Comparison of ENCODE assay signal across 8 cellular contexts in genomic region chr1:58779837-58780585, GRCh38. TPM values are rescaled to one million over a fixed set of nuclear protein-coding genes. Genes with fewer than 3 reads are reported as not detected.
DNase-seq lines count a peak whose midpoint lies in the region; ATAC-seq and TF ChIP-seq lines count a peak whose summit lies in the region.

No MANE protein-coding gene starts in this region.

- H3K36me3 ChIP-seq in cardiac muscle cell (no peaks in the 10 kb centered on the region), PC-9 (ENCODE audit: low read depth) (peaks cover 24% of the 10 kb centered on the region; the same call in 1 of the 2 replicates)
- H3K36me3 ChIP-seq in effector memory CD4-positive, alpha-beta T cell (ENCODE audit: control insufficient read depth, insufficient read depth, low read length) = no peaks in the 10 kb centered on the region

- peaks cover 0 to 4% (median 0%) of the 10 kb centered on the region in 7 donors for H3K9me3 Mint-ChIP-seq in naive B cell
- H3K9me3 Mint-ChIP-seq in stimulated activated naive B cell treated with anti-CD40 and anti-IgM and Interleukin-4, amounts not matched to agents 10 μg/mL and 1 μg/mL and 100 μg/mL, for 72 hours = no peaks in the 10 kb centered on the region

- peaks cover 0 to 4% (median 0%) of the 10 kb centered on the region in 3 donors for H3K27me3 Mint-ChIP-seq in naive B cell
- no peaks in the 10 kb centered on the region for H3K27me3 Mint-ChIP-seq in stimulated activated naive B cell treated with anti-CD40 and anti-IgM and Interleukin-4, amounts not matched to agents 10 μg/mL and 1 μg/mL and 100 μg/mL, for 72 hours

- POLR2A ChIA-PET in PC-9 (lab: Charles Lee; ENCODE audit: unreplicated experiment) = interaction anchor here (0.6 to 1.0 kb wide), 6 partner anchors 26 to 772 kb away, joined by 3 to 14 read pairs (median 8); no protein-coding TSS in a partner anchor

- TF ChIP-seq CTCF in cardiac muscle cell (IDR thresholded peaks at IDR 0.05; ENCODE audit: low read depth, low read length) (no peak), PC-9 (conservative IDR thresholded peaks at IDR 0.05) (no peak)

- peak overlapping the region in 2 of 8 donors; percentile 93 to 99 for H3K4me3 Mint-ChIP-seq in naive B cell
- H3K4me3 Mint-ChIP-seq in stimulated activated naive B cell treated with anti-CD40 and anti-IgM and Interleukin-4, amounts not matched to agents 10 μg/mL and 1 μg/mL and 100 μg/mL, for 72 hours = no peak overlapping the region

- intact Hi-C loops in left ventricle myocardium superior (cut with micrococcal nuclease) (loop anchor here (10.0 kb wide), 2 partner anchors 285 to 365 kb away; no protein-coding TSS in a partner anchor), PC-9 (cut with micrococcal nuclease; ENCODE audit: unreplicated experiment) (loop anchor here (1.0 to 10.0 kb wide), 5 partner anchors 40 to 705 kb away; no protein-coding TSS in a partner anchor)

- H2AFZ ChIP-seq in PC-9 = no peak overlapping the region

- peaks cover 37% of the 10 kb centered on the region for H4K20me1 ChIP-seq in PC-9 (ENCODE audit: insufficient read depth)

- no peak overlapping the region for H3K27ac ChIP-seq in cardiac muscle cell
- H3K27ac ChIP-seq in PC-9 = peak overlapping the region; percentile 92
- no peak overlapping the region for H3K27ac ChIP-seq in effector memory CD4-positive, alpha-beta T cell (ENCODE audit: insufficient read depth, low read length, poor library complexity, severe bottlenecking)

- peaks cover 46% of the 10 kb centered on the region for H3F3A ChIP-seq in PC-9 (ENCODE audit: insufficient read depth, low read depth)

- H3K4me1 Mint-ChIP-seq in naive B cell = peaks cover 10 to 26% (median 12%) of the 10 kb centered on the region in 3 donors
- H3K4me1 Mint-ChIP-seq in stimulated activated naive B cell treated with anti-CD40 and anti-IgM and Interleukin-4, amounts not matched to agents 10 μg/mL and 1 μg/mL and 100 μg/mL, for 72 hours = peaks cover 14 to 34% of the 10 kb centered on the region in 2 donors

- peaks cover 10% of the 10 kb centered on the region for H3K27me3 ChIP-seq in cardiac muscle cell
- no peaks in the 10 kb centered on the region for H3K27me3 ChIP-seq in PC-9 (ENCODE audit: insufficient read depth, low read depth)
- H3K27me3 ChIP-seq in effector memory CD4-positive, alpha-beta T cell (replicated peaks; ENCODE audit: control insufficient read depth, insufficient read depth, low read length, poor library complexity, severe bottlenecking) = no peaks in the 10 kb centered on the region

- H3K9me3 ChIP-seq in cardiac muscle cell (ENCODE audit: low read depth) (no peaks in the 10 kb centered on the region), PC-9 (ENCODE audit: insufficient read depth, low read depth) (no peaks in the 10 kb centered on the region)
- H3K9me3 ChIP-seq in effector memory CD4-positive, alpha-beta T cell (ENCODE audit: control insufficient read depth, low read length) = no peaks in the 10 kb centered on the region

- H3K4me1 ChIP-seq in cardiac muscle cell (ENCODE audit: low read depth) (peaks cover 5% of the 10 kb centered on the region), PC-9 (replicated peaks; ENCODE audit: insufficient read depth) (peaks cover 17% of the 10 kb centered on the region)
- H3K4me1 ChIP-seq in effector memory CD4-positive, alpha-beta T cell (ENCODE audit: control insufficient read depth, insufficient read depth, low read length, poor library complexity, severe bottlenecking) = peaks cover 8% of the 10 kb centered on the region

- BruUV-seq in PC-9 (replicated peaks; lab: Mats Ljungman, UMichigan) = no TSS peak

- H3K27ac Mint-ChIP-seq in naive B cell = peak overlapping the region in 3 of 6 donors; percentile 1 to 98 (median 85)
- H3K27ac Mint-ChIP-seq in stimulated activated naive B cell treated with anti-CD40 and anti-IgM and Interleukin-4, amounts not matched to agents 10 μg/mL and 1 μg/mL and 100 μg/mL, for 72 hours = no peak overlapping the region

- H3K36me3 Mint-ChIP-seq in naive B cell = no peaks in the 10 kb centered on the region
- H3K36me3 Mint-ChIP-seq in stimulated activated naive B cell treated with anti-CD40 and anti-IgM and Interleukin-4, amounts not matched to agents 10 μg/mL and 1 μg/mL and 100 μg/mL, for 72 hours = peaks cover 19 to 33% of the 10 kb centered on the region in 2 donors

- H3K79me2 ChIP-seq in PC-9 (ENCODE audit: low read depth) = peaks cover 40% of the 10 kb centered on the region

- H3K4me3 ChIP-seq in cardiac muscle cell (no peak overlapping the region), PC-9 (peak overlapping the region; percentile 94)
- no peak overlapping the region for H3K4me3 ChIP-seq in effector memory CD4-positive, alpha-beta T cell (ENCODE audit: insufficient read depth, low read depth, low read length, poor library complexity, severe bottlenecking)

- no peaks in the 10 kb centered on the region for H3K9me2 ChIP-seq in PC-9 (ENCODE audit: insufficient read depth)

- peak overlapping the region; percentile 83 for H3K4me2 ChIP-seq in PC-9

- CTCF ChIA-PET in PC-9 (lab: Charles Lee) = interaction anchor here (0.7 kb wide), 1 partner anchor 306 kb away, joined by 3 read pairs; no protein-coding TSS in a partner anchor

- peak; percentile 25 to 80 for DNase-seq in cardiac muscle cell (ENCODE audit: low read depth in 1 of 2, low spot score in 1 of 2)
- DNase-seq in left ventricle myocardium superior = no peak
- DNase-seq in PC-9 = peak; percentile 73 to 88
- peak; percentile 6 to 20 (median 17) for DNase-seq in effector memory CD4-positive, alpha-beta T cell
- peak; percentile 15 for DNase-seq in naive B cell
- DNase-seq in stimulated activated CD4-positive, alpha-beta T cell treated with anti-CD3 and anti-CD28 coated beads, Interleukin-15, amount 100 ng/mL, for 24 hours = no peak
- DNase-seq in stimulated activated naive B cell treated with anti-CD40 and anti-IgM and Interleukin-4, amounts not matched to agents 10 μg/mL and 1 μg/mL and 100 μg/mL, for 72 hours = no peak

- no peak for ATAC-seq in left ventricle myocardium superior
- no peak for ATAC-seq in naive B cell (ENCODE audit: low read depth in 2 of 2)
- no peak for ATAC-seq in GM19463 (IDR thresholded peaks at IDR 0.05; ENCODE audit: unreplicated experiment)
- ATAC-seq in stimulated activated naive B cell treated with anti-CD40 and anti-IgM and Interleukin-4, amounts not matched to agents 10 μg/mL and 1 μg/mL and 100 μg/mL, for 72 hours (replicated peaks) = no peak

RNA-seq across cellular contexts. Expression of gene JUN, which starts 3.8 kb away (rescaled TPM):
- total RNA-seq in cardiac muscle cell = 77.9 and 126 TPM in 2 replicates
- 25.0 and 29.3 TPM in 2 replicates for polyA plus RNA-seq in cardiac muscle cell
- total RNA-seq in left ventricle myocardium superior = 54.6 TPM
- 74.7 and 93.7 TPM in 2 replicates for total RNA-seq in PC-9 (2021)
- polyA plus RNA-seq in naive B cell (ENCODE audit: low read depth in 6 of 6) = 100 to 1,000 TPM in 5 of 6 donors, 10 to 100 TPM in 1; 65.0 to 352 (median 221) TPM

Comparison
In these comparisons a context has a peak if more than half of its experiments do, and no peak if none do; other contexts are left out.
1. DNase-seq: peak in cardiac muscle cell (2 of 2), PC-9 (2 of 2), effector memory CD4-positive, alpha-beta T cell (3 of 3) and naive B cell (single experiment); none in left ventricle myocardium superior (single experiment), stimulated activated CD4-positive, alpha-beta T cell treated with anti-CD3 and anti-CD28 coated beads, Interleukin-15, amount 100 ng/mL, for 24 hours (single experiment) and stimulated activated naive B cell treated with anti-CD40 and anti-IgM and Interleukin-4, amounts not matched to agents 10 μg/mL and 1 μg/mL and 100 μg/mL, for 72 hours (single experiment).